Comparison of ENCODE assay signal across 9 cellular contexts in genomic region chr10:86668297-86669165, GRCh38. TPM values are rescaled to one million over a fixed set of nuclear protein-coding genes. Genes with fewer than 3 reads are reported as not detected.
DNase-seq lines count a peak whose midpoint lies in the region; ATAC-seq and TF ChIP-seq lines count a peak whose summit lies in the region.
"Had no signal": no experiment of that assay in that cellular context is flagged by ENCODE, and none has a peak within 500 bp of the region (broad histone marks: within the 10 kb centered on the region; RNA-seq: fewer than 3 reads in every experiment).

A gene with protein sequence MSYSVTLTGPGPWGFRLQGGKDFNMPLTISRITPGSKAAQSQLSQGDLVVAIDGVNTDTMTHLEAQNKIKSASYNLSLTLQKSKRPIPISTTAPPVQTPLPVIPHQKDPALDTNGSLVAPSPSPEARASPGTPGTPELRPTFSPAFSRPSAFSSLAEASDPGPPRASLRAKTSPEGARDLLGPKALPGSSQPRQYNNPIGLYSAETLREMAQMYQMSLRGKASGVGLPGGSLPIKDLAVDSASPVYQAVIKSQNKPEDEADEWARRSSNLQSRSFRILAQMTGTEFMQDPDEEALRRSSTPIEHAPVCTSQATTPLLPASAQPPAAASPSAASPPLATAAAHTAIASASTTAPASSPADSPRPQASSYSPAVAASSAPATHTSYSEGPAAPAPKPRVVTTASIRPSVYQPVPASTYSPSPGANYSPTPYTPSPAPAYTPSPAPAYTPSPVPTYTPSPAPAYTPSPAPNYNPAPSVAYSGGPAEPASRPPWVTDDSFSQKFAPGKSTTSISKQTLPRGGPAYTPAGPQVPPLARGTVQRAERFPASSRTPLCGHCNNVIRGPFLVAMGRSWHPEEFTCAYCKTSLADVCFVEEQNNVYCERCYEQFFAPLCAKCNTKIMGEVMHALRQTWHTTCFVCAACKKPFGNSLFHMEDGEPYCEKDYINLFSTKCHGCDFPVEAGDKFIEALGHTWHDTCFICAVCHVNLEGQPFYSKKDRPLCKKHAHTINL (plus strand): TSS chr10:86668511. CDS start chr10:86668692, 181 bp downstream.

- H3K27me3 ChIP-seq in ovary = no peaks in the 10 kb centered on the region

- 59 to 69% (median 66%) methylated on average over 23 of the region's 23 CpGs for WGBS in ovary, 3 donors

- no peaks in the 10 kb centered on the region for H3K36me3 Mint-ChIP-seq in brain
- no peaks in the 10 kb centered on the region for H3K36me3 Mint-ChIP-seq in activated T-cell treated with anti-CD3 and anti-CD28 coated beads, Interleukin-2, amount 50 U/mL, for 24 hours (ENCODE audit: low read depth)

- H3K4me1 ChIP-seq in ovary (ENCODE audit: insufficient read depth) = peaks cover 41% of the 10 kb centered on the region

- peak within 1 kb of the TSS; percentile 24 for H3K4me3 ChIP-seq in ovary

- H3K4me1 Mint-ChIP-seq in brain = peaks cover 71% of the 10 kb centered on the region
- H3K4me1 Mint-ChIP-seq in activated T-cell treated with anti-CD3 and anti-CD28 coated beads, Interleukin-2, amount 50 U/mL, for 24 hours (ENCODE audit: low read depth) = no peaks in the 10 kb centered on the region

- peak within 1 kb of the TSS in 1 of 2 donors; percentile 41 for H3K27ac ChIP-seq in ovary
- H3K27ac ChIP-seq: KMS-11 had no signal

- H3K9me3 Mint-ChIP-seq in brain = no peaks in the 10 kb centered on the region
- no peaks in the 10 kb centered on the region for H3K9me3 Mint-ChIP-seq in activated T-cell treated with anti-CD3 and anti-CD28 coated beads, Interleukin-2, amount 50 U/mL, for 24 hours

- TF ChIP-seq CTCF in brain (conservative IDR thresholded peaks at IDR 0.05) = no peak
- no peak for TF ChIP-seq CTCF in ovary (IDR thresholded peaks at IDR 0.05)

- intact Hi-C loops in ovary (cut with DNase I) = no loop called here

- no peak for TF ChIP-seq RAD21 in Ishikawa (IDR thresholded peaks at IDR 0.05; ENCODE audit: low read depth)

- no peaks in the 10 kb centered on the region for H3K36me3 ChIP-seq in ovary

- H3K9me3 ChIP-seq in ovary = no peaks in the 10 kb centered on the region

- ATAC-seq in GM19395 (IDR thresholded peaks at IDR 0.05; ENCODE audit: unreplicated experiment) = peak; percentile 56
- ATAC-seq in HG02852 (IDR thresholded peaks at IDR 0.05; ENCODE audit: unreplicated experiment) = no peak

- no peak for TF ChIP-seq POLR2A in ovary (IDR thresholded peaks at IDR 0.05)

- peak within 1 kb of the TSS in 2 of 5 experiments; percentile 64 to 85 for H3K4me3 Mint-ChIP-seq in brain
- no peak within 1 kb of the TSS for H3K4me3 Mint-ChIP-seq in activated T-cell treated with anti-CD3 and anti-CD28 coated beads, Interleukin-2, amount 50 U/mL, for 24 hours

- peaks cover 7% of the 10 kb centered on the region for H3K27me3 Mint-ChIP-seq in brain
- no peaks in the 10 kb centered on the region for H3K27me3 Mint-ChIP-seq in activated T-cell treated with anti-CD3 and anti-CD28 coated beads, Interleukin-2, amount 50 U/mL, for 24 hours

- TF ChIP-seq EP300 in Ishikawa (IDR thresholded peaks at IDR 0.05; ENCODE audit: borderline replicate concordance) (peak; percentile 80), ovary (IDR thresholded peaks at IDR 0.05) (no peak)

- H3K27ac Mint-ChIP-seq in brain = peak within 1 kb of the TSS in 3 of 5 experiments; percentile 6 to 77 (median 63)
- no peak within 1 kb of the TSS for H3K27ac Mint-ChIP-seq in activated T-cell treated with anti-CD3 and anti-CD28 coated beads, Interleukin-2, amount 50 U/mL, for 24 hours

- DNase-seq in ovary (peak in 2 of 5 donors; percentile 40 to 47), 8988T (no peak)
- no peak for DNase-seq in activated T-cell treated with anti-CD3 and anti-CD28 coated beads, Interleukin-2, amount 50 U/mL, for 24 hours
- no peak for DNase-seq in central memory CD4-positive, alpha-beta T cell

TF ChIP-seq in Ishikawa, 13 proteins besides CTCF, POLR2A, EP300 and RAD21:
- TF ChIP-seq, protein P1, sequence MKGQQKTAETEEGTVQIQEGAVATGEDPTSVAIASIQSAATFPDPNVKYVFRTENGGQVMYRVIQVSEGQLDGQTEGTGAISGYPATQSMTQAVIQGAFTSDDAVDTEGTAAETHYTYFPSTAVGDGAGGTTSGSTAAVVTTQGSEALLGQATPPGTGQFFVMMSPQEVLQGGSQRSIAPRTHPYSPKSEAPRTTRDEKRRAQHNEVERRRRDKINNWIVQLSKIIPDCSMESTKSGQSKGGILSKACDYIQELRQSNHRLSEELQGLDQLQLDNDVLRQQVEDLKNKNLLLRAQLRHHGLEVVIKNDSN (IDR thresholded peaks at IDR 0.05) = peak; percentile 32; the same call in 1 of the 2 replicates
- TF ChIP-seq FOXM1 (IDR thresholded peaks at IDR 0.05; ENCODE audit: borderline replicate concordance, low read depth) (no peak), TAF1 (IDR thresholded peaks at IDR 0.05; ENCODE audit: low read depth) (no peak), TCF12 (IDR thresholded peaks at IDR 0.05; ENCODE audit: low read depth) (peak; percentile 75; the same call in 1 of the 2 replicates), NFIC (IDR thresholded peaks at IDR 0.05) (peak; percentile 80), CREB1 (IDR thresholded peaks at IDR 0.05; ENCODE audit: low read depth) (no peak), ZBTB7A (IDR thresholded peaks at IDR 0.05; ENCODE audit: low read depth) (peak; percentile 99), EGR1 (IDR thresholded peaks at IDR 0.05) (no peak), TEAD4 (IDR thresholded peaks at IDR 0.05) (peak; percentile 38; the same call in 1 of the 2 replicates), CEBPB (IDR thresholded peaks at IDR 0.05) (no peak), YY1 (IDR thresholded peaks at IDR 0.05; ENCODE audit: low read depth) (no peak)
- TF ChIP-seq, protein P2, sequence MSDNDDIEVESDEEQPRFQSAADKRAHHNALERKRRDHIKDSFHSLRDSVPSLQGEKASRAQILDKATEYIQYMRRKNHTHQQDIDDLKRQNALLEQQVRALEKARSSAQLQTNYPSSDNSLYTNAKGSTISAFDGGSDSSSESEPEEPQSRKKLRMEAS (IDR thresholded peaks at IDR 0.05) = peak; percentile 30
- TF ChIP-seq, protein P3, sequence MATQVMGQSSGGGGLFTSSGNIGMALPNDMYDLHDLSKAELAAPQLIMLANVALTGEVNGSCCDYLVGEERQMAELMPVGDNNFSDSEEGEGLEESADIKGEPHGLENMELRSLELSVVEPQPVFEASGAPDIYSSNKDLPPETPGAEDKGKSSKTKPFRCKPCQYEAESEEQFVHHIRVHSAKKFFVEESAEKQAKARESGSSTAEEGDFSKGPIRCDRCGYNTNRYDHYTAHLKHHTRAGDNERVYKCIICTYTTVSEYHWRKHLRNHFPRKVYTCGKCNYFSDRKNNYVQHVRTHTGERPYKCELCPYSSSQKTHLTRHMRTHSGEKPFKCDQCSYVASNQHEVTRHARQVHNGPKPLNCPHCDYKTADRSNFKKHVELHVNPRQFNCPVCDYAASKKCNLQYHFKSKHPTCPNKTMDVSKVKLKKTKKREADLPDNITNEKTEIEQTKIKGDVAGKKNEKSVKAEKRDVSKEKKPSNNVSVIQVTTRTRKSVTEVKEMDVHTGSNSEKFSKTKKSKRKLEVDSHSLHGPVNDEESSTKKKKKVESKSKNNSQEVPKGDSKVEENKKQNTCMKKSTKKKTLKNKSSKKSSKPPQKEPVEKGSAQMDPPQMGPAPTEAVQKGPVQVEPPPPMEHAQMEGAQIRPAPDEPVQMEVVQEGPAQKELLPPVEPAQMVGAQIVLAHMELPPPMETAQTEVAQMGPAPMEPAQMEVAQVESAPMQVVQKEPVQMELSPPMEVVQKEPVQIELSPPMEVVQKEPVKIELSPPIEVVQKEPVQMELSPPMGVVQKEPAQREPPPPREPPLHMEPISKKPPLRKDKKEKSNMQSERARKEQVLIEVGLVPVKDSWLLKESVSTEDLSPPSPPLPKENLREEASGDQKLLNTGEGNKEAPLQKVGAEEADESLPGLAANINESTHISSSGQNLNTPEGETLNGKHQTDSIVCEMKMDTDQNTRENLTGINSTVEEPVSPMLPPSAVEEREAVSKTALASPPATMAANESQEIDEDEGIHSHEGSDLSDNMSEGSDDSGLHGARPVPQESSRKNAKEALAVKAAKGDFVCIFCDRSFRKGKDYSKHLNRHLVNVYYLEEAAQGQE (IDR thresholded peaks at IDR 0.05; ENCODE audit: low read depth) = peak; percentile 46; the same call in 1 of the 2 replicates

RNA-seq across cellular contexts. Expression of the gene that starts here (rescaled TPM):
- polyA plus RNA-seq in brain (ENCODE audit: insufficient read depth, low read depth, low replicate concordance) = 14.4 TPM
- 10 to 100 TPM in 1 of 7 donors, 1 to 10 TPM in 6; 1.5 to 12.9 (median 2.6) TPM for total RNA-seq in ovary
- polyA plus RNA-seq in ovary = 1 to 10 TPM; 3.6 to 9.0 TPM
